ENCODE assay signal across 8 cellular contexts in the genomic region with DNA sequence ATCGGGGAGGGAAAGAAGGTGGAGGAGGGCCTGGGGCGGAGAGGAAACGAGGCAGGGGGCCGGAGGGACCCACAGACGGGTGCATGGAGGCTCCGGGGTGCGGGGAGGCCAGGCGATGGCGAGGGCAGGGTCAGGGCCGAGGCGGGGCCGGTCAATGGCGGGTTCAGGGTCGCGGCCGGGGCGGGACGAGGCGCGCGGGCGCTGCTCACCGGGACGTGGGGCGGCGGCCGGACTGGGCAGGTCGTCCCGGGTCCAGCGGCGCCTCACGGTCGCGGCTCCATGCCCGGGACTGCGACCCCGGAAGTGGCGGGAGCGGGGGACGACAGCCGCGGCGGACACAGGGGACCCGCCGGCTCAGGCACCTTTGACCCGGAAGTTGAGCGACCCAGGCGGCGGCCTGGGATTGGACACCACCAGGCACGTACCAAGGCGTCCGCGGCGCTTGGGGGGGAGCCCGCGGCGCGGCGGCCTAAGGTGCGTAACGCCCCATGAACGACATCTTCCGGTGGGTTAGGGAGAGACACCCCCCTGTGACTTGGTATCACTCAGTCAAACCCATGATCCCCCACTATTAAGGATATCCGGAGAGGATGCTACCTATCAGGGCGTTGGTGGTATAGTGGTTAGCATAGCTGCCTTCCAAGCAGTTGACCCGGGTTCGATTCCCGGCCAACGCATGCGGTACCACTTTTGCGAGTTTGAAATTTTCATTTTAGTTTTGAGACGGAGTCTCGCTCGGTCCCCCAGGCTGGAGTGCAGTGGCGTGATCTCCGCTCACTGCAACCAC. TPM values are rescaled to one million over a fixed set of nuclear protein-coding genes. Genes with fewer than 3 reads are reported as not detected.
DNase-seq lines count a peak whose midpoint lies in the region; ATAC-seq, FAIRE-seq and TF ChIP-seq lines count a peak whose summit lies in the region.

A gene (minus strand): TSS at position 378 of the 787 bp plus-strand sequence. CDS start 3,936 bp downstream, outside the sequence.

- TF ChIP-seq CTCF in keratinocyte (optimal IDR thresholded peaks at IDR 0.05 in 1 of 3, IDR thresholded peaks at IDR 0.05 in 1 of 3, conservative IDR thresholded peaks at IDR 0.05 in 1 of 3; ENCODE audit: extremely low read depth in 1 of 3, insufficient read depth in 2 of 3, low read length in 3 of 3) = peak; percentile 16 to 68 (median 34)

- DNase-seq in AML-193 (lab: John Stamatoyannopoulos, UW) (peak; percentile 95 to 98), NCI-H510A (lab: John Stamatoyannopoulos, UW) (peak; percentile 99), cerebellum (ENCODE audit: low spot score) (peak; percentile 98), keratinocyte (ENCODE audit: low read depth, low spot score) (peak; percentile 89)
- peak; percentile 96 for DNase-seq in activated CD4-positive, alpha-beta T cell treated with anti-CD3 and anti-CD28 coated beads for 1 hour
- DNase-seq in stimulated activated CD4-positive, alpha-beta T cell treated with anti-CD3 and anti-CD28 coated beads, Interleukin-15, amount 100 ng/mL, for 1 hour (ENCODE audit: low read depth in 1 of 2, low spot score in 1 of 2) = peak; percentile 91 to 95

- H3K4me1 ChIP-seq in keratinocyte (ENCODE audit: control insufficient read depth, extremely low read depth, insufficient read depth, low read length) = peaks cover 30% of the 10 kb centered on the region

- peak; percentile 36 for FAIRE-seq in keratinocyte (lab: Jason Lieb, UNC)

- peaks cover 43% of the 10 kb centered on the region for H3K79me2 ChIP-seq in keratinocyte (ENCODE audit: control insufficient read depth, insufficient read depth, low read length)

- no peaks in the 10 kb centered on the region for H3K9me1 ChIP-seq in keratinocyte (ENCODE audit: control insufficient read depth, extremely low read depth, insufficient read depth, low read length)

- H3K9me3 ChIP-seq in keratinocyte (ENCODE audit: control insufficient read depth, low read depth, low read length) = no peaks in the 10 kb centered on the region

- peaks cover 17 to 33% of the 10 kb centered on the region in 2 experiments for H3K36me3 ChIP-seq in keratinocyte (ENCODE audit: control insufficient read depth in 2 of 2, extremely low read depth in 1 of 2, insufficient read depth in 2 of 2, low read length in 2 of 2)

- TF ChIP-seq POLR2A in GM19099 (IDR thresholded peaks at IDR 0.05; ENCODE audit: extremely low read depth, insufficient read length, low read depth) = peak; percentile 74

- H3K4me3 ChIP-seq in keratinocyte (ENCODE audit: control insufficient read depth in 2 of 3, extremely low read depth in 1 of 3, insufficient read depth in 2 of 3, low read depth in 1 of 3, low read length in 3 of 3) = peak within 1 kb of the TSS; percentile 73 to 100 (median 98)

- dilution Hi-C loops in keratinocyte (cut with MboI; ENCODE audit: extremely low pct_ligation_motif_present, low sequenced_read_pairs) = no loop called here

- peak within 1 kb of the TSS; percentile 88 for H3K9ac ChIP-seq in keratinocyte (ENCODE audit: control insufficient read depth, extremely low read depth, insufficient read depth, low read length)

- no peaks in the 10 kb centered on the region for H4K20me1 ChIP-seq in keratinocyte (ENCODE audit: control insufficient read depth, extremely low read depth, insufficient read depth, low read length)

- H3K27ac ChIP-seq in keratinocyte (ENCODE audit: control insufficient read depth, insufficient read depth, low read length) = peak within 1 kb of the TSS; percentile 75

- H3K27me3 ChIP-seq in keratinocyte (ENCODE audit: control insufficient read depth, extremely low read depth, insufficient read depth, low read length) = no peaks in the 10 kb centered on the region

- ATAC-seq in HG03432 (IDR thresholded peaks at IDR 0.05; ENCODE audit: unreplicated experiment) = peak; percentile 85

- H2AFZ ChIP-seq in keratinocyte (ENCODE audit: control insufficient read depth, low read length) = no peak within 1 kb of the TSS

- H3K4me2 ChIP-seq in keratinocyte (ENCODE audit: control insufficient read depth, extremely low read depth, insufficient read depth, low read depth, low read length) = peak within 1 kb of the TSS; percentile 99

RNA-seq across cellular contexts. Expression of the gene that starts here (rescaled TPM):
- 19.1 TPM for total RNA-seq in cerebellum
- polyA plus RNA-seq in keratinocyte = 17.1 to 23.3 TPM (median 19.2 TPM) in 3 replicates
- 32.5 TPM for polyA plus RNA-seq in keratinocyte (2011; ENCODE audit: low read depth)
- polyA plus RNA-seq in keratinocyte (2011; cell fraction: cytosol; rRNA removed) = 14.8 and 34.4 TPM in 2 replicates
- polyA plus RNA-seq in keratinocyte (2011; cell fraction: nucleus; rRNA removed) = 51.5 and 64.6 TPM in 2 replicates
- polyA plus RNA-seq in keratinocyte (2012; ENCODE audit: low replicate concordance) = 24.1 and 106 TPM in 2 replicates
- 18.7 to 149 TPM (median 27.5 TPM) in 3 replicates for polyA minus RNA-seq in keratinocyte
- 49.1 TPM for polyA minus RNA-seq in keratinocyte (2011; cell fraction: cytosol; rRNA and poly(A)+ RNA removed)
- polyA minus RNA-seq in keratinocyte (2011; cell fraction: nucleus; rRNA and poly(A)+ RNA removed) = 63.1 and 89.1 TPM in 2 replicates

Comparison
In these comparisons a context has a peak if more than half of its experiments do, and no peak if none do; other contexts are left out.
1. Peak in every context shown above with its lines: DNase-seq, ATAC-seq, H3K4me3 ChIP-seq and H3K27ac ChIP-seq.